1 cellular context compared by ENCODE assay signal in genomic region chr20:62835931-62836861, GRCh38.
A peak's percentile ranks its signal among the peaks of the same experiment; 100 is the strongest.
TF ChIP-seq lines count a peak whose summit lies in the region.

No MANE protein-coding gene starts in this region.

TF ChIP-seq in K562, 482 proteins besides CTCF, POLR2A, EP300 and RAD21:
- TF ChIP-seq CREM (IDR thresholded peaks at IDR 0.05; ENCODE audit: low read depth) (peak; percentile 37; the same call in 1 of the 2 replicates), GATA2 (CRISPR knock-in tag; IDR thresholded peaks at IDR 0.05) (no peak), TSC22D4 (tag; IDR thresholded peaks at IDR 0.05) (no peak), NCOA1 (IDR thresholded peaks at IDR 0.05; ENCODE audit: low read depth) (no peak), CHD4 (IDR thresholded peaks at IDR 0.05; ENCODE audit: insufficient read depth, insufficient replicate concordance, low read depth, low read length, poor library complexity, severe bottlenecking) (no peak), CBX3 (IDR thresholded peaks at IDR 0.05; ENCODE audit: borderline replicate concordance in 1 of 2, low read length in 2 of 2) (no peak), E4F1 (CRISPR knock-in tag; IDR thresholded peaks at IDR 0.05; ENCODE audit: borderline replicate concordance) (no peak), ZNF766 (CRISPR knock-in tag; conservative IDR thresholded peaks at IDR 0.05) (no peak), EGR1 (conservative IDR thresholded peaks at IDR 0.05) (peak; percentile 56)
TF ChIP-seq in K562: peak in this region for 2.
